Comparison of ENCODE assay signal across 25 cellular contexts in the genomic region with DNA sequence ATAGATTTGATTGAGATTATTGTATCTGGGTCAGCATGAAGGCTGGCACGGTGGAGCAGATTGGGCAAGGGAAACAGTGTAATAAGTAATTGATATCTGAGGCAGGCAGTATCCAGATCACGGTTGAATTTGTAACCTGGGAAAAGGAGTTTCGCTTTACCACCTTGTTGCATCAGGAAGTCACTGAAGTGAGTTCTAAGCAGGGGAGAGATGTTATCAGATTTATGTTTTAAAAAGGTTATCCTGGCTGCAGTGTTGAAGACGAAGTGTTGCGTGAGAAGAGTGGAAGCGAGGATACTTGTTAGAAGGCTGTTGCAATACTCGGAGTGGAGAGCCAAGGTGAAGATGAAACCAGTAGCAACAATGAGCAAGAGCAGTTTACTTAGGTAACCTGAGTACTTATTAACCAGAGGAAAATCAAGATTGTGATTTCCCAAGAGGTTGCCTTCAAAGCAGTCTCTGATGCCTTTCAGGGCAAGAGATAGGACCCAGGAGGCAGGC.
DNase-seq lines count a peak whose midpoint lies in the region; ATAC-seq, FAIRE-seq and TF ChIP-seq lines count a peak whose summit lies in the region.
"Had no signal": no experiment of that assay in that cellular context is flagged by ENCODE, and none has a peak within 500 bp of the region (broad histone marks: within the 10 kb centered on the region; RNA-seq: fewer than 3 reads in every experiment).

No MANE protein-coding gene starts in this region.

- peaks cover 3% of the 10 kb centered on the region for H3K4me1 Mint-ChIP-seq in activated CD4-positive, alpha-beta T cell treated with anti-CD3 and anti-CD28 coated beads, Interleukin-2, amount 10 ng/mL, durations not matched to agents 7 days and 5 days
- H3K4me1 Mint-ChIP-seq: activated B cell treated with CpG ODN at 0.5 μM for 24 hours, B cell had no signal

- peak overlapping the region; percentile 64 to 66 for H3K27ac ChIP-seq in left lung
- peak overlapping the region in 1 of 3 donors; percentile 43 for H3K27ac ChIP-seq in thyroid gland
- H3K27ac ChIP-seq: 22Rv1, brain microvascular endothelial cell, coronary artery had no signal

- peak; percentile 96 for FAIRE-seq in bronchial epithelial cell (lab: Jason Lieb, UNC)
- FAIRE-seq: endothelial cell of umbilical vein, frontal cortex, GM18507, urothelium cell line had no signal

- 33 to 47% methylated on average over 7 of the region's 7 CpGs for WGBS in thyroid gland, 2 donors

- H3K27me3 Mint-ChIP-seq in activated CD4-positive, alpha-beta T cell treated with anti-CD3 and anti-CD28 coated beads, Interleukin-2, amount 10 ng/mL, durations not matched to agents 7 days and 5 days, result peaks cover 4% of the 10 kb centered on the region
- H3K27me3 Mint-ChIP-seq: activated naive CD8-positive, alpha-beta T cell treated with anti-CD3 and anti-CD28 coated beads for 36 hours had no signal

- H3K4me1 ChIP-seq in left lung (no peaks in the 10 kb centered on the region), thyroid gland (no peaks in the 10 kb centered on the region)

- peak; percentile 91 for ATAC-seq in left lung
- no peak for ATAC-seq in GM19463 (IDR thresholded peaks at IDR 0.05; ENCODE audit: unreplicated experiment)
- ATAC-seq: Panc1 had no signal

- H3K27ac Mint-ChIP-seq in activated CD4-positive, alpha-beta T cell treated with anti-CD3 and anti-CD28 coated beads, Interleukin-2, amount 10 ng/mL, durations not matched to agents 7 days and 5 days, result no peak overlapping the region
- H3K27ac Mint-ChIP-seq: activated B cell treated with CpG ODN at 0.5 μM for 24 hours; activated naive CD8-positive, alpha-beta T cell treated with anti-CD3 and anti-CD28 coated beads for 36 hours; B cell; T-helper 2 cell treated with Interferon-gamma antibody and Interleukin-4, amounts not matched to agents 5 μg/mL and 100 μg/mL, for 36 hours had no signal

- TF ChIP-seq POLR2A in thyroid gland (IDR thresholded peaks at IDR 0.05), result no peak

- TF ChIP-seq CTCF in bronchial epithelial cell (IDR thresholded peaks at IDR 0.05; ENCODE audit: insufficient read depth, low read length, severe bottlenecking), result no peak
- no peak for TF ChIP-seq CTCF in left lung (IDR thresholded peaks at IDR 0.05)
- no peak for TF ChIP-seq CTCF in thyroid gland (IDR thresholded peaks at IDR 0.05)

- H3K27me3 ChIP-seq in bronchial epithelial cell (ENCODE audit: control insufficient read depth, insufficient read depth, low read length), result no peaks in the 10 kb centered on the region
- H3K27me3 ChIP-seq in left lung, result no peaks in the 10 kb centered on the region
- H3K27me3 ChIP-seq in thyroid gland, result no peaks in the 10 kb centered on the region
- H3K27me3 ChIP-seq: brain microvascular endothelial cell had no signal

- no peaks in the 10 kb centered on the region for H3K9me3 Mint-ChIP-seq in activated CD4-positive, alpha-beta T cell treated with anti-CD3 and anti-CD28 coated beads, Interleukin-2, amount 10 ng/mL, durations not matched to agents 7 days and 5 days
- H3K9me3 Mint-ChIP-seq: activated B cell treated with CpG ODN at 0.5 μM for 24 hours; activated naive CD8-positive, alpha-beta T cell treated with anti-CD3 and anti-CD28 coated beads for 36 hours; T-helper 2 cell treated with Interferon-gamma antibody and Interleukin-4, amounts not matched to agents 5 μg/mL and 100 μg/mL, for 36 hours had no signal

- H3K4me3 ChIP-seq in bronchial epithelial cell (ENCODE audit: low read depth, low read length) (no peak overlapping the region), left lung (peak overlapping the region in 1 of 2 donors; percentile 3), thyroid gland (replicated peaks in 1 of 3) (no peak overlapping the region)
- H3K4me3 ChIP-seq: coronary artery had no signal

- DNase-seq in NCI-H2029 treated with DMSO at 0.1 percent for 48 hours (lab: John Stamatoyannopoulos, UW) (peak; percentile 3), NCI-H2029 (lab: John Stamatoyannopoulos, UW) (no peak), bronchial epithelial cell (ENCODE audit: low read depth) (peak; percentile 84), left lung (no peak), thyroid gland (peak; percentile 43 to 47), MV-4-11 (lab: John Stamatoyannopoulos, UW) (no peak)
- DNase-seq in activated CD4-positive, alpha-beta T cell treated with anti-CD3 and anti-CD28 coated beads, Interleukin-2, amount 10 ng/mL, durations not matched to agents 7 days and 5 days, result no peak
- DNase-seq: activated B cell treated with CpG ODN at 0.5 μM for 24 hours; activated CD8-positive, alpha-beta memory T cell treated with anti-CD3 and anti-CD28 coated beads for 24 hours; activated naive CD8-positive, alpha-beta T cell treated with anti-CD3 and anti-CD28 coated beads for 36 hours; brain microvascular endothelial cell; COR-L47; NCI-H1105 treated with DMSO at 0.1 percent for 48 hours; NCI-H748 treated with DMSO at 0.1 percent for 48 hours; stimulated activated CD4-positive, alpha-beta T cell treated with anti-CD3 and anti-CD28 coated beads, Interleukin-2, amount 100 ng/mL, for 48 hours had no signal

- H3K36me3 Mint-ChIP-seq in activated CD4-positive, alpha-beta T cell treated with anti-CD3 and anti-CD28 coated beads, Interleukin-2, amount 10 ng/mL, durations not matched to agents 7 days and 5 days (ENCODE audit: low read depth), result no peaks in the 10 kb centered on the region
- H3K36me3 Mint-ChIP-seq: activated naive CD8-positive, alpha-beta T cell treated with anti-CD3 and anti-CD28 coated beads for 36 hours had no signal

- POLR2A ChIA-PET in activated CD4-positive, alpha-beta T cell treated with anti-CD3 and anti-CD28 coated beads, Interleukin-2, amount 10 ng/mL, durations not matched to agents 7 days and 5 days (lab: Charles Lee), result no interaction called here

- H3K4me3 Mint-ChIP-seq in activated CD4-positive, alpha-beta T cell treated with anti-CD3 and anti-CD28 coated beads, Interleukin-2, amount 10 ng/mL, durations not matched to agents 7 days and 5 days, result no peak overlapping the region
- H3K4me3 Mint-ChIP-seq: activated B cell treated with CpG ODN at 0.5 μM for 24 hours; activated naive CD8-positive, alpha-beta T cell treated with anti-CD3 and anti-CD28 coated beads for 36 hours; B cell; T-helper 2 cell treated with Interferon-gamma antibody and Interleukin-4, amounts not matched to agents 5 μg/mL and 100 μg/mL, for 36 hours had no signal

- H3K36me3 ChIP-seq in bronchial epithelial cell (ENCODE audit: control insufficient read depth, insufficient read depth, low read length) (no peaks in the 10 kb centered on the region), left lung (no peaks in the 10 kb centered on the region), thyroid gland (no peaks in the 10 kb centered on the region)
- H3K36me3 ChIP-seq: brain microvascular endothelial cell had no signal

- CTCF ChIA-PET in activated CD4-positive, alpha-beta T cell treated with anti-CD3 and anti-CD28 coated beads, Interleukin-2, amount 10 ng/mL, durations not matched to agents 7 days and 5 days (lab: Charles Lee), result interaction anchor here (1.3 kb wide), 1 partner anchor 10 kb away, joined by 3 read pairs; no protein-coding TSS in a partner anchor

- intact Hi-C loops in left lung (cut with DNase I) (no loop called here), thyroid gland (cut with DNase I) (no loop called here)

- no peaks in the 10 kb centered on the region for H3K9me3 ChIP-seq in left lung
- H3K9me3 ChIP-seq in thyroid gland, result no peaks in the 10 kb centered on the region

Comparison
In these comparisons a context has a peak if more than half of its experiments do, and no peak if none do; other contexts are left out.
1. DNase-seq: peak in NCI-H2029 treated with DMSO at 0.1 percent for 48 hours (single experiment), bronchial epithelial cell (single experiment) and thyroid gland (2 of 2); none in NCI-H2029 (single experiment), left lung (0 of 2), MV-4-11 (single experiment) and activated CD4-positive, alpha-beta T cell treated with anti-CD3 and anti-CD28 coated beads, Interleukin-2, amount 10 ng/mL, durations not matched to agents 7 days and 5 days (single experiment).